ENCODE assay signal across 1 cellular context in genomic region chr16:57649846-57650245, GRCh38.
TF ChIP-seq lines count a peak whose summit lies in the region.

No MANE protein-coding gene starts in this region.

TF ChIP-seq in K562, 482 proteins besides CTCF, POLR2A, EP300 and RAD21:
- peak; percentile 74 for TF ChIP-seq ZNF121 (CRISPR knock-in tag; conservative IDR thresholded peaks at IDR 0.05)
- no peak for TF ChIP-seq NFIC (IDR thresholded peaks at IDR 0.05)
